ENCODE assay signal across 25 cellular contexts in genomic region chr4:140711910-140712309, GRCh38. TPM values are rescaled to one million over a fixed set of nuclear protein-coding genes. Genes with fewer than 3 reads are reported as not detected.
DNase-seq lines count a peak whose midpoint lies in the region; ATAC-seq and TF ChIP-seq lines count a peak whose summit lies in the region.
"Had no signal": no experiment of that assay in that cellular context is flagged by ENCODE, and none has a peak within 500 bp of the region (broad histone marks: within the 10 kb centered on the region; RNA-seq: fewer than 3 reads in every experiment).

No MANE protein-coding gene starts in this region.

- H3K27ac Mint-ChIP-seq in naive B cell, result peak overlapping the region in 2 of 6 donors; percentile 53 to 82
- H3K27ac Mint-ChIP-seq: activated CD4-positive, alpha-beta T cell treated with anti-CD3 and anti-CD28 coated beads, Interleukin-2, amount 10 ng/mL, durations not matched to agents 24 days and 14 days; activated naive CD4-positive, alpha-beta T cell treated with anti-CD3 and anti-CD28 coated beads, Interleukin-2, amount 10 ng/mL, durations not matched to agents 7 days and 5 days; CD4-positive, CD25-positive, alpha-beta regulatory T cell; endodermal cell; T-helper 1 cell treated with Interleukin-12 subunit alpha and Interleukin-12 subunit beta and Interleukin-4 antibody, amounts not matched to agents 30 μg/mL and 1 μg/mL, for 36 hours had no signal

- intact Hi-C loops in posterior cingulate gyrus (cut with DNase I), result no loop called here

- DNase-seq in KBM-7, result peak; percentile 12
- peak; percentile 52 for DNase-seq in NCI-H2227 (lab: John Stamatoyannopoulos, UW; ENCODE audit: unreplicated experiment)
- DNase-seq in choroid plexus epithelial cell (ENCODE audit: low read depth), result peak; percentile 39
- no peak for DNase-seq in naive B cell
- no peak for DNase-seq in foreskin fibroblast
- no peak for DNase-seq in posterior cingulate gyrus
- no peak for DNase-seq in stimulated activated CD4-positive, alpha-beta T cell treated with anti-CD3 and anti-CD28 coated beads, Interleukin-4, amount 100 ng/mL, for 4 hours
- DNase-seq: activated CD4-positive, alpha-beta T cell treated with anti-CD3 and anti-CD28 coated beads, Interleukin-2, amount 10 ng/mL, durations not matched to agents 24 days and 14 days; activated naive CD4-positive, alpha-beta T cell treated with anti-CD3 and anti-CD28 coated beads, Interleukin-2, amount 10 ng/mL, durations not matched to agents 7 days and 5 days; amygdala; CD4-positive, CD25-positive, alpha-beta regulatory T cell; colonic mucosa; DMS 273 treated with DMSO at 0.1 percent for 48 hours; endodermal cell; islet precursor cell; MM.1S; NCI-H1694 treated with DMSO at 0.1 percent for 48 hours; stimulated activated CD4-positive, alpha-beta T cell treated with anti-CD3 and anti-CD28 coated beads, Interleukin-15, amount 100 ng/mL, for 24 hours; stimulated activated CD8-positive, alpha-beta memory T cell treated with anti-CD3 and anti-CD28 coated beads, Interleukin-4, amount 100 ng/mL, for 48 hours; transverse colon had no signal

- peaks cover 7 to 12% of the 10 kb centered on the region in 2 donors for H3K36me3 Mint-ChIP-seq in naive B cell
- H3K36me3 Mint-ChIP-seq: activated naive CD4-positive, alpha-beta T cell treated with anti-CD3 and anti-CD28 coated beads, Interleukin-2, amount 10 ng/mL, durations not matched to agents 7 days and 5 days; CD4-positive, CD25-positive, alpha-beta regulatory T cell had no signal

- no peak overlapping the region for H3K4me3 Mint-ChIP-seq in naive B cell
- H3K4me3 Mint-ChIP-seq: activated CD4-positive, alpha-beta T cell treated with anti-CD3 and anti-CD28 coated beads, Interleukin-2, amount 10 ng/mL, durations not matched to agents 24 days and 14 days; activated naive CD4-positive, alpha-beta T cell treated with anti-CD3 and anti-CD28 coated beads, Interleukin-2, amount 10 ng/mL, durations not matched to agents 7 days and 5 days; CD4-positive, CD25-positive, alpha-beta regulatory T cell; endodermal cell; neural crest cell; T-helper 1 cell treated with Interleukin-12 subunit alpha and Interleukin-12 subunit beta and Interleukin-4 antibody, amounts not matched to agents 30 μg/mL and 1 μg/mL, for 36 hours had no signal

- peaks cover 0 to 1% (median 0%) of the 10 kb centered on the region in 7 donors for H3K9me3 Mint-ChIP-seq in naive B cell
- H3K9me3 Mint-ChIP-seq: activated CD4-positive, alpha-beta T cell treated with anti-CD3 and anti-CD28 coated beads, Interleukin-2, amount 10 ng/mL, durations not matched to agents 24 days and 14 days; activated naive CD4-positive, alpha-beta T cell treated with anti-CD3 and anti-CD28 coated beads, Interleukin-2, amount 10 ng/mL, durations not matched to agents 7 days and 5 days; T-helper 1 cell treated with Interleukin-12 subunit alpha and Interleukin-12 subunit beta and Interleukin-4 antibody, amounts not matched to agents 30 μg/mL and 1 μg/mL, for 36 hours had no signal

- H3K4me1 Mint-ChIP-seq in naive B cell, result peaks cover 40 to 63% (median 53%) of the 10 kb centered on the region in 3 donors
- H3K4me1 Mint-ChIP-seq: activated CD4-positive, alpha-beta T cell treated with anti-CD3 and anti-CD28 coated beads, Interleukin-2, amount 10 ng/mL, durations not matched to agents 24 days and 14 days; activated naive CD4-positive, alpha-beta T cell treated with anti-CD3 and anti-CD28 coated beads, Interleukin-2, amount 10 ng/mL, durations not matched to agents 7 days and 5 days had no signal

- H3K4me3 ChIP-seq in choroid plexus epithelial cell (ENCODE audit: low read depth, low read length), result no peak overlapping the region
- H3K4me3 ChIP-seq in foreskin fibroblast (ENCODE audit: low read depth in 1 of 2, low read length in 2 of 2), result no peak overlapping the region
- H3K4me3 ChIP-seq: colonic mucosa, prostate gland, SJSA1, transverse colon had no signal

- in situ Hi-C loops in KBM-7 (cut with MboI; ENCODE audit: low pct_unique_long_range_greater_than_20kb, low sequenced_read_pairs), result no loop called here

- TF ChIP-seq CTCF in choroid plexus epithelial cell (conservative IDR thresholded peaks at IDR 0.05; ENCODE audit: low read depth, low read length) (no peak), foreskin fibroblast (IDR thresholded peaks at IDR 0.05; ENCODE audit: low read depth, low read length) (no peak)

- ATAC-seq in naive B cell (ENCODE audit: low read depth in 2 of 2), result peak; percentile 30 to 80
- ATAC-seq in activated CD4-positive, CD25-positive, alpha-beta regulatory T cell treated with anti-CD3 and anti-CD28 coated beads, Interleukin-2, amount 50 U/mL, for 24 hours, result no peak

- no peaks in the 10 kb centered on the region for H3K27me3 Mint-ChIP-seq in naive B cell
- H3K27me3 Mint-ChIP-seq: activated naive CD4-positive, alpha-beta T cell treated with anti-CD3 and anti-CD28 coated beads, Interleukin-2, amount 10 ng/mL, durations not matched to agents 7 days and 5 days had no signal

RNA-seq across cellular contexts. Expression of gene TBC1D9, which starts 44.3 kb away (rescaled TPM):
- 10 to 100 TPM in 5 of 6 donors, 1 to 10 TPM in 1; 4.4 to 38.9 (median 21.2) TPM for polyA plus RNA-seq in naive B cell (ENCODE audit: low read depth in 6 of 6)

Comparison
In these comparisons a context has a peak if more than half of its experiments do, and no peak if none do; other contexts are left out.
1. DNase-seq: peak in KBM-7 (single experiment), NCI-H2227 (single experiment) and choroid plexus epithelial cell (single experiment); none in naive B cell (single experiment), foreskin fibroblast (0 of 2), posterior cingulate gyrus (0 of 10) and stimulated activated CD4-positive, alpha-beta T cell treated with anti-CD3 and anti-CD28 coated beads, Interleukin-4, amount 100 ng/mL, for 4 hours (0 of 2).
2. ATAC-seq: peak in naive B cell (2 of 2); none in activated CD4-positive, CD25-positive, alpha-beta regulatory T cell treated with anti-CD3 and anti-CD28 coated beads, Interleukin-2, amount 50 U/mL, for 24 hours (0 of 2).